20 cellular contexts compared by ENCODE assay signal in genomic region chr7:18526368-18526878, GRCh38. TPM values are rescaled to one million over a fixed set of nuclear protein-coding genes. Genes with fewer than 3 reads are reported as not detected.
DNase-seq lines count a peak whose midpoint lies in the region; ATAC-seq and TF ChIP-seq lines count a peak whose summit lies in the region.
"Had no signal": no experiment of that assay in that cellular context is flagged by ENCODE, and none has a peak within 500 bp of the region (broad histone marks: within the 10 kb centered on the region; RNA-seq: fewer than 3 reads in every experiment).

No MANE protein-coding gene starts in this region.

- CTCF ChIA-PET in WTC11 (lab: Charles Lee), result no interaction called here

- no peak overlapping the region for H3K4me3 Mint-ChIP-seq in activated naive CD4-positive, alpha-beta T cell treated with anti-CD3 and anti-CD28 coated beads, Interleukin-2, amount 50 U/mL, for 24 hours
- H3K4me3 Mint-ChIP-seq in IgD-negative memory B cell (peak overlapping the region in 3 of 4 donors; percentile 11 to 55 (median 12)), WTC11 (no peak overlapping the region)
- H3K4me3 Mint-ChIP-seq in activated naive CD8-positive, alpha-beta T cell treated with anti-CD3 and anti-CD28 coated beads, Interleukin-2, amount 50 U/mL, for 24 hours, result no peak overlapping the region

- peaks cover 10% of the 10 kb centered on the region for H3K9me3 Mint-ChIP-seq in activated naive CD4-positive, alpha-beta T cell treated with anti-CD3 and anti-CD28 coated beads, Interleukin-2, amount 50 U/mL, for 24 hours
- peaks cover 0 to 11% of the 10 kb centered on the region in 2 donors for H3K9me3 Mint-ChIP-seq in activated naive CD4-positive, alpha-beta T cell treated with anti-CD3 and anti-CD28 coated beads, Interleukin-2, amount 50 U/mL, for 72 hours
- H3K9me3 Mint-ChIP-seq in IgD-negative memory B cell (no peaks in the 10 kb centered on the region), WTC11 (no peaks in the 10 kb centered on the region)
- H3K9me3 Mint-ChIP-seq in activated naive CD8-positive, alpha-beta T cell treated with anti-CD3 and anti-CD28 coated beads, Interleukin-2, amount 50 U/mL, for 24 hours, result peaks cover 4% of the 10 kb centered on the region

- intact Hi-C loops in gastrocnemius medialis (cut with DNase I; ENCODE audit: low total_unique reads), result no loop called here

- H3K4me3 ChIP-seq in gastrocnemius medialis, result peak overlapping the region in 1 of 4 donors; percentile 4
- H3K4me3 ChIP-seq: SJCRH30 had no signal

- H3K27me3 ChIP-seq in gastrocnemius medialis, result no peaks in the 10 kb centered on the region
- H3K27me3 ChIP-seq: SJCRH30 had no signal

- DNase-seq in activated naive CD4-positive, alpha-beta T cell treated with anti-CD3 and anti-CD28 coated beads, Interleukin-2, amount 50 U/mL, for 72 hours (ENCODE audit: low spot score in 2 of 2), result no peak
- no peak for DNase-seq in WTC11 (ENCODE audit: low spot score)
- DNase-seq in gastrocnemius medialis, result no peak
- DNase-seq in activated naive CD8-positive, alpha-beta T cell treated with anti-CD3 and anti-CD28 coated beads, Interleukin-2, amount 50 U/mL, for 24 hours, result no peak
- DNase-seq: DMS79 treated with DMSO at 0.1 percent for 48 hours, GF-D8, H7, MM.1S, NCI-H1105 treated with DMSO at 0.1 percent for 48 hours, NCI-H187, NCI-H2171, NCI-H446 treated with DMSO at 0.1 percent for 48 hours, NCI-H774, SJCRH30 had no signal

- peak overlapping the region; percentile 33 to 64 (median 54) for H3K27ac ChIP-seq in gastrocnemius medialis
- H3K27ac ChIP-seq: 22Rv1, SJCRH30 had no signal

- no peak for TF ChIP-seq POLR2A in gastrocnemius medialis (IDR thresholded peaks at IDR 0.05)

- H3K4me1 ChIP-seq in gastrocnemius medialis, result peaks cover 62 to 65% of the 10 kb centered on the region in 2 donors
- H3K4me1 ChIP-seq: SJCRH30 had no signal

- no peaks in the 10 kb centered on the region for H3K9me3 ChIP-seq in gastrocnemius medialis
- H3K9me3 ChIP-seq: SJCRH30 had no signal

- peak overlapping the region; percentile 12 for H3K27ac Mint-ChIP-seq in activated naive CD4-positive, alpha-beta T cell treated with anti-CD3 and anti-CD28 coated beads, Interleukin-2, amount 50 U/mL, for 24 hours
- no peak overlapping the region for H3K27ac Mint-ChIP-seq in activated naive CD4-positive, alpha-beta T cell treated with anti-CD3 and anti-CD28 coated beads, Interleukin-2, amount 50 U/mL, for 72 hours
- H3K27ac Mint-ChIP-seq in IgD-negative memory B cell, result peak overlapping the region in 2 of 3 donors; percentile 4 to 50
- 0 out of 2 replicates have a peak overlapping the region, but pooled peaks have one; percentile 50 for H3K27ac Mint-ChIP-seq in WTC11
- H3K27ac Mint-ChIP-seq in activated naive CD8-positive, alpha-beta T cell treated with anti-CD3 and anti-CD28 coated beads, Interleukin-2, amount 50 U/mL, for 24 hours, result no peak overlapping the region

- H3K4me1 Mint-ChIP-seq in activated naive CD4-positive, alpha-beta T cell treated with anti-CD3 and anti-CD28 coated beads, Interleukin-2, amount 50 U/mL, for 24 hours, result no peaks in the 10 kb centered on the region
- peaks cover 53 to 67% (median 58%) of the 10 kb centered on the region in 3 donors for H3K4me1 Mint-ChIP-seq in IgD-negative memory B cell
- peaks cover 14% of the 10 kb centered on the region for H3K4me1 Mint-ChIP-seq in WTC11
- H3K4me1 Mint-ChIP-seq in activated naive CD8-positive, alpha-beta T cell treated with anti-CD3 and anti-CD28 coated beads, Interleukin-2, amount 50 U/mL, for 24 hours, result peaks cover 18% of the 10 kb centered on the region

- POLR2A ChIA-PET in WTC11 (lab: Charles Lee), result no interaction called here

- no peaks in the 10 kb centered on the region for H3K36me3 Mint-ChIP-seq in activated naive CD4-positive, alpha-beta T cell treated with anti-CD3 and anti-CD28 coated beads, Interleukin-2, amount 50 U/mL, for 24 hours
- H3K36me3 Mint-ChIP-seq in activated naive CD4-positive, alpha-beta T cell treated with anti-CD3 and anti-CD28 coated beads, Interleukin-2, amount 50 U/mL, for 72 hours, result no peaks in the 10 kb centered on the region
- H3K36me3 Mint-ChIP-seq in IgD-negative memory B cell (no peaks in the 10 kb centered on the region), WTC11 (no peaks in the 10 kb centered on the region)
- H3K36me3 Mint-ChIP-seq in activated naive CD8-positive, alpha-beta T cell treated with anti-CD3 and anti-CD28 coated beads, Interleukin-2, amount 50 U/mL, for 24 hours (ENCODE audit: low read depth), result no peaks in the 10 kb centered on the region

- H3K36me3 ChIP-seq in gastrocnemius medialis, result no peaks in the 10 kb centered on the region
- H3K36me3 ChIP-seq: SJCRH30 had no signal

- TF ChIP-seq CTCF in WTC11 (IDR thresholded peaks at IDR 0.05) (no peak), gastrocnemius medialis (IDR thresholded peaks at IDR 0.05 in 4 of 5, conservative IDR thresholded peaks at IDR 0.05 in 1 of 5) (no peak)

- no peaks in the 10 kb centered on the region for H3K27me3 Mint-ChIP-seq in activated naive CD4-positive, alpha-beta T cell treated with anti-CD3 and anti-CD28 coated beads, Interleukin-2, amount 50 U/mL, for 24 hours
- H3K27me3 Mint-ChIP-seq in IgD-negative memory B cell, result no peaks in the 10 kb centered on the region
- H3K27me3 Mint-ChIP-seq in WTC11 (ENCODE audit: low read depth), result no peaks in the 10 kb centered on the region
- H3K27me3 Mint-ChIP-seq in activated naive CD8-positive, alpha-beta T cell treated with anti-CD3 and anti-CD28 coated beads, Interleukin-2, amount 50 U/mL, for 24 hours, result no peaks in the 10 kb centered on the region

- ATAC-seq in activated naive CD4-positive, alpha-beta T cell treated with anti-CD3 and anti-CD28 coated beads, Interleukin-2, amount 50 U/mL, for 72 hours, result no peak
- ATAC-seq in WTC11 (no peak), gastrocnemius medialis (peak in 1 of 2 donors; percentile 53), HG03097 (IDR thresholded peaks at IDR 0.05; ENCODE audit: low FRiP score, unreplicated experiment) (no peak), GM21576 (IDR thresholded peaks at IDR 0.05; ENCODE audit: unreplicated experiment) (no peak)
- ATAC-seq in activated naive CD8-positive, alpha-beta T cell treated with anti-CD3 and anti-CD28 coated beads, Interleukin-2, amount 50 U/mL, for 24 hours, result no peak
- ATAC-seq: HepG2 had no signal

- in situ Hi-C loops in gastrocnemius medialis (cut with MboI; ENCODE audit: low sequenced_read_pairs in 4 of 4), result no loop called here

TF ChIP-seq in WTC11, 78 proteins besides CTCF, POLR2A, EP300 and RAD21:
- TF ChIP-seq ZNF423 (CRISPR knock-in tag; IDR thresholded peaks at IDR 0.05) (no peak), GRHL2 (CRISPR knock-in tag; IDR thresholded peaks at IDR 0.05; ENCODE audit: insufficient replicate concordance, severe bottlenecking) (no peak), FOXP1 (CRISPR knock-in tag; IDR thresholded peaks at IDR 0.05; ENCODE audit: borderline replicate concordance) (no peak), ZNF396 (CRISPR knock-in tag; IDR thresholded peaks at IDR 0.05; ENCODE audit: borderline replicate concordance) (no peak), KAT7 (CRISPR knock-in tag; IDR thresholded peaks at IDR 0.05; ENCODE audit: borderline replicate concordance) (no peak)
TF ChIP-seq in WTC11: peak in this region for 0.

RNA-seq across cellular contexts. Expression of gene HDAC9, which starts 30.9 kb away (rescaled TPM):
- under 1 TPM; 0.32 to 0.84 TPM for total RNA-seq in activated naive CD4-positive, alpha-beta T cell treated with anti-CD3 and anti-CD28 coated beads, Interleukin-2, amount 50 U/mL, for 72 hours
- 81.2 TPM for polyA plus RNA-seq in IgD-negative memory B cell
- total RNA-seq in WTC11 (2021) (14.6 to 18.8 TPM (median 18.0 TPM) in 3 replicates), gastrocnemius medialis (10 to 100 TPM in 1 of 4 donors, 1 to 10 TPM in 3; 3.0 to 14.0 (median 5.6) TPM)

Comparison
In these comparisons a context has a peak if more than half of its experiments do, and no peak if none do; other contexts are left out.
1. H3K27ac Mint-ChIP-seq: peak in activated naive CD4-positive, alpha-beta T cell treated with anti-CD3 and anti-CD28 coated beads, Interleukin-2, amount 50 U/mL, for 24 hours (single experiment), IgD-negative memory B cell (2 of 3) and WTC11 (single experiment); none in activated naive CD4-positive, alpha-beta T cell treated with anti-CD3 and anti-CD28 coated beads, Interleukin-2, amount 50 U/mL, for 72 hours (0 of 2) and activated naive CD8-positive, alpha-beta T cell treated with anti-CD3 and anti-CD28 coated beads, Interleukin-2, amount 50 U/mL, for 24 hours (single experiment).
2. H3K4me3 Mint-ChIP-seq: peak in IgD-negative memory B cell (3 of 4); none in activated naive CD4-positive, alpha-beta T cell treated with anti-CD3 and anti-CD28 coated beads, Interleukin-2, amount 50 U/mL, for 24 hours (single experiment), WTC11 (single experiment) and activated naive CD8-positive, alpha-beta T cell treated with anti-CD3 and anti-CD28 coated beads, Interleukin-2, amount 50 U/mL, for 24 hours (single experiment).